1 cellular context compared by ENCODE assay signal in the genomic region with DNA sequence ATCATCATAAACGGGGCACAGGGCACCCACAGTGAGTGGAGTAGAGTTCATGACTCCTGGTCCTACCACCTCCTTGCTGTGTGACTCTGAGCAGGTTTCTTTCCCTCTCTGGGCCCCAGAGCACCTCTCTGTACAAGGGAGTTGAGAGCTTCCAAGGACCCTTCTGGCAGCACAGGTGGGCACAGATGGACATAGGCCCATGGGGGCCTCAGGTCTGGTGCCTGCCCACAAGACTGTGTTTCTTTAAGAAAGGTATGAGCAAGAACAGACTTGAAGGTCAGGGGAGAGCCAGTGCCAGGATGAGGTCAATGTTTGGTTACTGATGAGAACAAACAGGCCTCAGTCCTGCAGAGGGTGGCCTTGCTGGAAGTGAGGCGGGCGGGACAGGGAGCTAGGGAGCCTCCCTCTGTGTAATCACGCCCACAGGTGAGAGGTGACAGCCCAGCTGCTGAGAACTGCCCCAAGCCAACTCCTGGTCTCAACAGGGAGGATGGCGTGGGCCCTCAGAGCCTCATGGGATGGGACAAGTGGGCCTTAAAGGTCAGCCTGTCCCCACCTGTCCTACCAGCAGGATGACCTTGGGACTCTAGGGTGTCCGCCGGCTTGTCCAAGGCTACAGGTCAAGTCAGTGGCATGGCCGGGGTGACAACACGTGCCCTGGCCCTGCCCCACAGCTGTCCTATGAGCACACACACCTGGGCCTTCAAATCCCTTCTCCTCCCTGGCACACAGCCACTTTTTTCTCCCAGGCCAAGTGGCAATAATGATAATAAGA.
TF ChIP-seq lines count a peak whose summit lies in the region.

No MANE protein-coding gene starts in this region.

TF ChIP-seq in HepG2, 621 proteins besides CTCF, POLR2A, EP300 and RAD21 (continued from another document and continues in another):
- TF ChIP-seq ZNF609 (CRISPR knock-in tag; IDR thresholded peaks at IDR 0.05; ENCODE audit: borderline replicate concordance) = peak; percentile 52
- TF ChIP-seq, protein P1, sequence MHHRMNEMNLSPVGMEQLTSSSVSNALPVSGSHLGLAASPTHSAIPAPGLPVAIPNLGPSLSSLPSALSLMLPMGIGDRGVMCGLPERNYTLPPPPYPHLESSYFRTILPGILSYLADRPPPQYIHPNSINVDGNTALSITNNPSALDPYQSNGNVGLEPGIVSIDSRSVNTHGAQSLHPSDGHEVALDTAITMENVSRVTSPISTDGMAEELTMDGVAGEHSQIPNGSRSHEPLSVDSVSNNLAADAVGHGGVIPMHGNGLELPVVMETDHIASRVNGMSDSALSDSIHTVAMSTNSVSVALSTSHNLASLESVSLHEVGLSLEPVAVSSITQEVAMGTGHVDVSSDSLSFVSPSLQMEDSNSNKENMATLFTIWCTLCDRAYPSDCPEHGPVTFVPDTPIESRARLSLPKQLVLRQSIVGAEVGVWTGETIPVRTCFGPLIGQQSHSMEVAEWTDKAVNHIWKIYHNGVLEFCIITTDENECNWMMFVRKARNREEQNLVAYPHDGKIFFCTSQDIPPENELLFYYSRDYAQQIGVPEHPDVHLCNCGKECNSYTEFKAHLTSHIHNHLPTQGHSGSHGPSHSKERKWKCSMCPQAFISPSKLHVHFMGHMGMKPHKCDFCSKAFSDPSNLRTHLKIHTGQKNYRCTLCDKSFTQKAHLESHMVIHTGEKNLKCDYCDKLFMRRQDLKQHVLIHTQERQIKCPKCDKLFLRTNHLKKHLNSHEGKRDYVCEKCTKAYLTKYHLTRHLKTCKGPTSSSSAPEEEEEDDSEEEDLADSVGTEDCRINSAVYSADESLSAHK (CRISPR knock-in tag; IDR thresholded peaks at IDR 0.05; ENCODE audit: borderline replicate concordance) = no peak
- peak; percentile 90 for TF ChIP-seq MEIS2 (CRISPR knock-in tag; IDR thresholded peaks at IDR 0.05)
- peak; percentile 24; the same call in 1 of the 2 replicates for TF ChIP-seq IRF9 (CRISPR knock-in tag; IDR thresholded peaks at IDR 0.05; ENCODE audit: borderline replicate concordance)
- peak; percentile 66; the same call in 1 of the 2 replicates for TF ChIP-seq ZSCAN25 (CRISPR knock-in tag; IDR thresholded peaks at IDR 0.05)
- TF ChIP-seq ZFX (CRISPR knock-in tag; IDR thresholded peaks at IDR 0.05; ENCODE audit: low read depth) = peak; percentile 84
- TF ChIP-seq, protein P2, sequence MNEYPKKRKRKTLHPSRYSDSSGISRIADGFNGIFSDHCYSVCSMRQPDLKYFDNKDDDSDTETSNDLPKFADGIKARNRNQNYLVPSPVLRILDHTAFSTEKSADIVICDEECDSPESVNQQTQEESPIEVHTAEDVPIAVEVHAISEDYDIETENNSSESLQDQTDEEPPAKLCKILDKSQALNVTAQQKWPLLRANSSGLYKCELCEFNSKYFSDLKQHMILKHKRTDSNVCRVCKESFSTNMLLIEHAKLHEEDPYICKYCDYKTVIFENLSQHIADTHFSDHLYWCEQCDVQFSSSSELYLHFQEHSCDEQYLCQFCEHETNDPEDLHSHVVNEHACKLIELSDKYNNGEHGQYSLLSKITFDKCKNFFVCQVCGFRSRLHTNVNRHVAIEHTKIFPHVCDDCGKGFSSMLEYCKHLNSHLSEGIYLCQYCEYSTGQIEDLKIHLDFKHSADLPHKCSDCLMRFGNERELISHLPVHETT (CRISPR knock-in tag; conservative IDR thresholded peaks at IDR 0.05) = no peak
- TF ChIP-seq DPF2 (CRISPR knock-in tag; IDR thresholded peaks at IDR 0.05; ENCODE audit: borderline replicate concordance, low read depth) = peak; percentile 71
- peak; percentile 90; the same call in 1 of the 2 replicates for TF ChIP-seq ATF2 (CRISPR knock-in tag; IDR thresholded peaks at IDR 0.05)
- 0 out of 2 replicates have a peak, but pooled peaks have one; percentile 21 for TF ChIP-seq MAZ (IDR thresholded peaks at IDR 0.05; ENCODE audit: borderline replicate concordance, low read depth, low read length)
- no peak for TF ChIP-seq MAZ (CRISPR knock-in tag; IDR thresholded peaks at IDR 0.05; ENCODE audit: low read depth)
- peak; percentile 80 to 82 for TF ChIP-seq NR2F1 (CRISPR knock-in tag; IDR thresholded peaks at IDR 0.05)
- TF ChIP-seq, protein P3, sequence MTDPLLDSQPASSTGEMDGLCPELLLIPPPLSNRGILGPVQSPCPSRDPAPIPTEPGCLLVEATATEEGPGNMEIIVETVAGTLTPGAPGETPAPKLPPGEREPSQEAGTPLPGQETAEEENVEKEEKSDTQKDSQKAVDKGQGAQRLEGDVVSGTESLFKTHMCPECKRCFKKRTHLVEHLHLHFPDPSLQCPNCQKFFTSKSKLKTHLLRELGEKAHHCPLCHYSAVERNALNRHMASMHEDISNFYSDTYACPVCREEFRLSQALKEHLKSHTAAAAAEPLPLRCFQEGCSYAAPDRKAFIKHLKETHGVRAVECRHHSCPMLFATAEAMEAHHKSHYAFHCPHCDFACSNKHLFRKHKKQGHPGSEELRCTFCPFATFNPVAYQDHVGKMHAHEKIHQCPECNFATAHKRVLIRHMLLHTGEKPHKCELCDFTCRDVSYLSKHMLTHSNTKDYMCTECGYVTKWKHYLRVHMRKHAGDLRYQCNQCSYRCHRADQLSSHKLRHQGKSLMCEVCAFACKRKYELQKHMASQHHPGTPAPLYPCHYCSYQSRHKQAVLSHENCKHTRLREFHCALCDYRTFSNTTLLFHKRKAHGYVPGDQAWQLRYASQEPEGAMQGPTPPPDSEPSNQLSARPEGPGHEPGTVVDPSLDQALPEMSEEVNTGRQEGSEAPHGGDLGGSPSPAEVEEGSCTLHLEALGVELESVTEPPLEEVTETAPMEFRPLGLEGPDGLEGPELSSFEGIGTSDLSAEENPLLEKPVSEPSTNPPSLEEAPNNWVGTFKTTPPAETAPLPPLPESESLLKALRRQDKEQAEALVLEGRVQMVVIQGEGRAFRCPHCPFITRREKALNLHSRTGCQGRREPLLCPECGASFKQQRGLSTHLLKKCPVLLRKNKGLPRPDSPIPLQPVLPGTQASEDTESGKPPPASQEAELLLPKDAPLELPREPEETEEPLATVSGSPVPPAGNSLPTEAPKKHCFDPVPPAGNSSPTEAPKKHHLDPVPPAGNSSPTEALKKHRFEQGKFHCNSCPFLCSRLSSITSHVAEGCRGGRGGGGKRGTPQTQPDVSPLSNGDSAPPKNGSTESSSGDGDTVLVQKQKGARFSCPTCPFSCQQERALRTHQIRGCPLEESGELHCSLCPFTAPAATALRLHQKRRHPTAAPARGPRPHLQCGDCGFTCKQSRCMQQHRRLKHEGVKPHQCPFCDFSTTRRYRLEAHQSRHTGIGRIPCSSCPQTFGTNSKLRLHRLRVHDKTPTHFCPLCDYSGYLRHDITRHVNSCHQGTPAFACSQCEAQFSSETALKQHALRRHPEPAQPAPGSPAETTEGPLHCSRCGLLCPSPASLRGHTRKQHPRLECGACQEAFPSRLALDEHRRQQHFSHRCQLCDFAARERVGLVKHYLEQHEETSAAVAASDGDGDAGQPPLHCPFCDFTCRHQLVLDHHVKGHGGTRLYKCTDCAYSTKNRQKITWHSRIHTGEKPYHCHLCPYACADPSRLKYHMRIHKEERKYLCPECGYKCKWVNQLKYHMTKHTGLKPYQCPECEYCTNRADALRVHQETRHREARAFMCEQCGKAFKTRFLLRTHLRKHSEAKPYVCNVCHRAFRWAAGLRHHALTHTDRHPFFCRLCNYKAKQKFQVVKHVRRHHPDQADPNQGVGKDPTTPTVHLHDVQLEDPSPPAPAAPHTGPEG (CRISPR knock-in tag; IDR thresholded peaks at IDR 0.05) = peak; percentile 59; the same call in 1 of the 2 replicates
- TF ChIP-seq, protein P4, sequence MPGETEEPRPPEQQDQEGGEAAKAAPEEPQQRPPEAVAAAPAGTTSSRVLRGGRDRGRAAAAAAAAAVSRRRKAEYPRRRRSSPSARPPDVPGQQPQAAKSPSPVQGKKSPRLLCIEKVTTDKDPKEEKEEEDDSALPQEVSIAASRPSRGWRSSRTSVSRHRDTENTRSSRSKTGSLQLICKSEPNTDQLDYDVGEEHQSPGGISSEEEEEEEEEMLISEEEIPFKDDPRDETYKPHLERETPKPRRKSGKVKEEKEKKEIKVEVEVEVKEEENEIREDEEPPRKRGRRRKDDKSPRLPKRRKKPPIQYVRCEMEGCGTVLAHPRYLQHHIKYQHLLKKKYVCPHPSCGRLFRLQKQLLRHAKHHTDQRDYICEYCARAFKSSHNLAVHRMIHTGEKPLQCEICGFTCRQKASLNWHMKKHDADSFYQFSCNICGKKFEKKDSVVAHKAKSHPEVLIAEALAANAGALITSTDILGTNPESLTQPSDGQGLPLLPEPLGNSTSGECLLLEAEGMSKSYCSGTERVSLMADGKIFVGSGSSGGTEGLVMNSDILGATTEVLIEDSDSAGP (CRISPR knock-in tag; IDR thresholded peaks at IDR 0.05; ENCODE audit: borderline replicate concordance) = peak; percentile 99
- TF ChIP-seq ARNT2 (CRISPR knock-in tag; IDR thresholded peaks at IDR 0.05; ENCODE audit: low read depth) = peak; percentile 49; the same call in 1 of the 2 replicates
- no peak; the same call in 1 of the 2 replicates for TF ChIP-seq SNAPC4 (CRISPR knock-in tag; IDR thresholded peaks at IDR 0.05)
- peak; percentile 98 for TF ChIP-seq ZNF850 (CRISPR knock-in tag; conservative IDR thresholded peaks at IDR 0.05)
